11 cellular contexts compared by ENCODE assay signal in genomic region chr3:194084284-194084683, GRCh38. TPM values are rescaled to one million over a fixed set of nuclear protein-coding genes. Genes with fewer than 3 reads are reported as not detected.
DNase-seq lines count a peak whose midpoint lies in the region; ATAC-seq lines count a peak whose summit lies in the region.
"Had no signal": no experiment of that assay in that cellular context is flagged by ENCODE, and none has a peak within 500 bp of the region (broad histone marks: within the 10 kb centered on the region; RNA-seq: fewer than 3 reads in every experiment).

No MANE protein-coding gene starts in this region.

- no peaks in the 10 kb centered on the region for H3K36me3 Mint-ChIP-seq in T-helper 17 cell (ENCODE audit: low read depth)

- no peak for DNase-seq in T-helper 17 cell
- no peak for DNase-seq in cardiac septum (ENCODE audit: low spot score)
- no peak for DNase-seq in DMS53 (lab: John Stamatoyannopoulos, UW)
- no peak for DNase-seq in NCI-H1105 treated with DMSO at 0.1 percent for 48 hours (lab: John Stamatoyannopoulos, UW)
- no peak for DNase-seq in AG08396 (ENCODE audit: low spot score)
- DNase-seq: Calu3; NCI-H2107; stimulated activated naive CD4-positive, alpha-beta T cell had no signal

- H3K4me3 Mint-ChIP-seq in T-helper 17 cell: no peak overlapping the region

- no peak overlapping the region for H3K27ac Mint-ChIP-seq in T-helper 17 cell

- H3K27me3 Mint-ChIP-seq in T-helper 17 cell: peaks cover 51% of the 10 kb centered on the region

- no peaks in the 10 kb centered on the region for H3K9me3 ChIP-seq in T-helper 17 cell (ENCODE audit: control insufficient read depth, low read length, poor library complexity, severe bottlenecking)

- ATAC-seq in GM18498 (IDR thresholded peaks at IDR 0.05; ENCODE audit: unreplicated experiment): peak; percentile 95
- peak; percentile 90 for ATAC-seq in GM19397 (IDR thresholded peaks at IDR 0.05; ENCODE audit: unreplicated experiment)
- ATAC-seq in HG02973 (IDR thresholded peaks at IDR 0.05; ENCODE audit: unreplicated experiment): peak; percentile 96
- ATAC-seq in T-helper 17 cell: peak; percentile 50

- peaks cover 4% of the 10 kb centered on the region for H3K4me1 Mint-ChIP-seq in T-helper 17 cell

- intact Hi-C loops in cardiac septum (cut with DNase I): no loop called here

RNA-seq across cellular contexts. Expression of gene HES1, which starts 51.7 kb away (rescaled TPM):
- 1 to 10 TPM; 2.4 to 3.1 TPM for total RNA-seq in T-helper 17 cell
- 24.4 TPM for total RNA-seq in cardiac septum
